In the genomic region with DNA sequence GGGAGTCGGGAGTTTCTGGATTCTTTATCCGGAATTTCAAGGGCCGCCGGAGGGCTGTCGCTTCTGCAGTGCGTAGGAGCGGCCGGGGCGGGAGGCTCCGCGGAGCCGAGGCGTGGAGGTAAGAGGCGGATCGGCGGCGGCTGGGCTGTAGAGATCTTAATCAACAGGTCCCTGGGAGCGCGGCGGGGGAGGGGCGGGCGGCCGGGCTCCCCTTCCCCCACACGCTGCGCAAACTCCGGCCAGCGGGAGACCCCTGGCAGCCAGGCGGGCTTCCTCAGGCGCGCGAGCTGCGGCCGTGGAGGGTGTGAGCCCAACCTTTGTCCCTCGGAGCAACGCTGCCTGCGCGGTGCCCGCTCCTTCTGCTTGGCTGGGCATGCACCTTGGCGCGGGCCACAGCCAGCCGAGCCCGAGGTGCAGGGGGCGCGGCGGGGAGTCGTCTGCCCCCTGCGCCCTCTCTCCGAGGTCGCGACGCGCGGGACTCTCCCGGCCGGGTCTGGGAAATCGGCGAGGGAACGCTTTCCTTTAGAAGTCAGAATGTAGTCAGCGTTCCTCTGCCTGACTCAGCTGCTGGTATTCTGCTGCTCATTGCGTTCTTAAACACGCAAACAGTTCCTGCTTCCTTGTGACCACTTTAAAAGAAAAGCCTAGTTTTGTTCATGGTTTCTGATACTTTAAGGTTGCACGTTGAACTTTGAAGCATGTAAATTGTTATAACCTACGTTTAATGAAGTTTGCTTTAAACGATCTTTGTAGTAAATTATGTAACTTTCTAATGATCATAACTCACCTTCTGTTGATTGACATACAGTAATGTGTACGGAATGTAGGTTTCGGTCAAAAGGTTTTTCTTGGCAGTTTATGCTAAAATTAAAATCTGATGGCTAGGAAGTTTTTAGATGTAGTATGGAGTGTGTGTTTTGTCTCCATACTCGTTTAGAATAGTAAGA, we compare ENCODE assay signal across 1 cellular context.
A peak's percentile ranks its signal among the peaks of the same experiment; 100 is the strongest.
TF ChIP-seq lines count a peak whose summit lies in the region.

A gene (plus strand): TSS at position 20 of the 947 bp plus-strand sequence. CDS start 37,736 bp downstream, outside the sequence.

TF ChIP-seq in HEK293, 187 proteins besides CTCF, POLR2A, EP300 and RAD21 (continued from another document):
- TF ChIP-seq, protein P1, sequence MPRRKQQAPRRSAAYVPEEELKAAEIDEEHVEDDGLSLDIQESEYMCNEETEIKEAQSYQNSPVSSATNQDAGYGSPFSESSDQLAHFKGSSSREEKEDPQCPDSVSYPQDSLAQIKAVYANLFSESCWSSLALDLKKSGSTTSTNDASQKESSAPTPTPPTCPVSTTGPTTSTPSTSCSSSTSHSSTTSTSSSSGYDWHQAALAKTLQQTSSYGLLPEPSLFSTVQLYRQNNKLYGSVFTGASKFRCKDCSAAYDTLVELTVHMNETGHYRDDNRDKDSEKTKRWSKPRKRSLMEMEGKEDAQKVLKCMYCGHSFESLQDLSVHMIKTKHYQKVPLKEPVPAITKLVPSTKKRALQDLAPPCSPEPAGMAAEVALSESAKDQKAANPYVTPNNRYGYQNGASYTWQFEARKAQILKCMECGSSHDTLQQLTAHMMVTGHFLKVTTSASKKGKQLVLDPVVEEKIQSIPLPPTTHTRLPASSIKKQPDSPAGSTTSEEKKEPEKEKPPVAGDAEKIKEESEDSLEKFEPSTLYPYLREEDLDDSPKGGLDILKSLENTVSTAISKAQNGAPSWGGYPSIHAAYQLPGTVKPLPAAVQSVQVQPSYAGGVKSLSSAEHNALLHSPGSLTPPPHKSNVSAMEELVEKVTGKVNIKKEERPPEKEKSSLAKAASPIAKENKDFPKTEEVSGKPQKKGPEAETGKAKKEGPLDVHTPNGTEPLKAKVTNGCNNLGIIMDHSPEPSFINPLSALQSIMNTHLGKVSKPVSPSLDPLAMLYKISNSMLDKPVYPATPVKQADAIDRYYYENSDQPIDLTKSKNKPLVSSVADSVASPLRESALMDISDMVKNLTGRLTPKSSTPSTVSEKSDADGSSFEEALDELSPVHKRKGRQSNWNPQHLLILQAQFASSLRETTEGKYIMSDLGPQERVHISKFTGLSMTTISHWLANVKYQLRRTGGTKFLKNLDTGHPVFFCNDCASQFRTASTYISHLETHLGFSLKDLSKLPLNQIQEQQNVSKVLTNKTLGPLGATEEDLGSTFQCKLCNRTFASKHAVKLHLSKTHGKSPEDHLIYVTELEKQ (tag by site-specific recombination; IDR thresholded peaks at IDR 0.05; ENCODE audit: borderline replicate concordance): no peak
- TF ChIP-seq, protein P2, sequence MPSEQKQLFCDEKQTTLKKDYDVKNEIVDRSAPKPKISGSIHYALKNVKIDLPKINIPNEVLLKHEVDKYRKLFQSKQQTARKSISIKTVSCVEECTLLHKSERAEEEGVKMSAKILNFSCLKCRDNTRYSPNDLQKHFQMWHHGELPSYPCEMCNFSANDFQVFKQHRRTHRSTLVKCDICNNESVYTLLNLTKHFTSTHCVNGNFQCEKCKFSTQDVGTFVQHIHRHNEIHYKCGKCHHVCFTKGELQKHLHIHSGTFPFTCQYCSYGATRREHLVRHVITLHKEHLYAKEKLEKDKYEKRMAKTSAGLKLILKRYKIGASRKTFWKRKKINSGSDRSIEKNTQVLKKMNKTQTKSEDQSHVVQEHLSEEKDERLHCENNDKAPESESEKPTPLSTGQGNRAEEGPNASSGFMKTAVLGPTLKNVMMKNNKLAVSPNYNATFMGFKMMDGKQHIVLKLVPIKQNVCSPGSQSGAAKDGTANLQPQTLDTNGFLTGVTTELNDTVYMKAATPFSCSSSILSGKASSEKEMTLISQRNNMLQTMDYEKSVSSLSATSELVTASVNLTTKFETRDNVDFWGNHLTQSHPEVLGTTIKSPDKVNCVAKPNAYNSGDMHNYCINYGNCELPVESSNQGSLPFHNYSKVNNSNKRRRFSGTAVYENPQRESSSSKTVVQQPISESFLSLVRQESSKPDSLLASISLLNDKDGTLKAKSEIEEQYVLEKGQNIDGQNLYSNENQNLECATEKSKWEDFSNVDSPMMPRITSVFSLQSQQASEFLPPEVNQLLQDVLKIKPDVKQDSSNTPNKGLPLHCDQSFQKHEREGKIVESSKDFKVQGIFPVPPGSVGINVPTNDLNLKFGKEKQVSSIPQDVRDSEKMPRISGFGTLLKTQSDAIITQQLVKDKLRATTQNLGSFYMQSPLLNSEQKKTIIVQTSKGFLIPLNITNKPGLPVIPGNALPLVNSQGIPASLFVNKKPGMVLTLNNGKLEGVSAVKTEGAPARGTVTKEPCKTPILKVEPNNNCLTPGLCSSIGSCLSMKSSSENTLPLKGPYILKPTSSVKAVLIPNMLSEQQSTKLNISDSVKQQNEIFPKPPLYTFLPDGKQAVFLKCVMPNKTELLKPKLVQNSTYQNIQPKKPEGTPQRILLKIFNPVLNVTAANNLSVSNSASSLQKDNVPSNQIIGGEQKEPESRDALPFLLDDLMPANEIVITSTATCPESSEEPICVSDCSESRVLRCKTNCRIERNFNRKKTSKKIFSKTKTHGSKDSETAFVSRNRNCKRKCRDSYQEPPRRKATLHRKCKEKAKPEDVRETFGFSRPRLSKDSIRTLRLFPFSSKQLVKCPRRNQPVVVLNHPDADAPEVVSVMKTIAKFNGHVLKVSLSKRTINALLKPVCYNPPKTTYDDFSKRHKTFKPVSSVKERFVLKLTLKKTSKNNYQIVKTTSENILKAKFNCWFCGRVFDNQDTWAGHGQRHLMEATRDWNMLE (tag by site-specific recombination; conservative IDR thresholded peaks at IDR 0.05; ENCODE audit: low read depth): no peak
- TF ChIP-seq, protein P3, sequence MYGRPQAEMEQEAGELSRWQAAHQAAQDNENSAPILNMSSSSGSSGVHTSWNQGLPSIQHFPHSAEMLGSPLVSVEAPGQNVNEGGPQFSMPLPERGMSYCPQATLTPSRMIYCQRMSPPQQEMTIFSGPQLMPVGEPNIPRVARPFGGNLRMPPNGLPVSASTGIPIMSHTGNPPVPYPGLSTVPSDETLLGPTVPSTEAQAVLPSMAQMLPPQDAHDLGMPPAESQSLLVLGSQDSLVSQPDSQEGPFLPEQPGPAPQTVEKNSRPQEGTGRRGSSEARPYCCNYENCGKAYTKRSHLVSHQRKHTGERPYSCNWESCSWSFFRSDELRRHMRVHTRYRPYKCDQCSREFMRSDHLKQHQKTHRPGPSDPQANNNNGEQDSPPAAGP (tag by site-specific recombination; IDR thresholded peaks at IDR 0.05): peak; percentile 54; the same call in 1 of the 2 replicates
- TF ChIP-seq SCRT2 (tag by site-specific recombination; IDR thresholded peaks at IDR 0.05) (peak; percentile 99), ZNF747 (tag by site-specific recombination; IDR thresholded peaks at IDR 0.05) (no peak), ZNF791 (tag by site-specific recombination; IDR thresholded peaks at IDR 0.05) (no peak), ZNF133 (tag by site-specific recombination; IDR thresholded peaks at IDR 0.05) (no peak), ZNF621 (tag by site-specific recombination; IDR thresholded peaks at IDR 0.05) (no peak), ZNF514 (tag by site-specific recombination; IDR thresholded peaks at IDR 0.05) (no peak), TCF7L2 (IDR thresholded peaks at IDR 0.05; ENCODE audit: borderline replicate concordance, low read depth, low read length) (no peak), ZNF623 (tag by site-specific recombination; IDR thresholded peaks at IDR 0.05) (no peak), ZNF433 (tag by site-specific recombination; IDR thresholded peaks at IDR 0.05; ENCODE audit: low read depth) (no peak), ZNF544 (tag by site-specific recombination; IDR thresholded peaks at IDR 0.05) (no peak)
- TF ChIP-seq, protein P4, sequence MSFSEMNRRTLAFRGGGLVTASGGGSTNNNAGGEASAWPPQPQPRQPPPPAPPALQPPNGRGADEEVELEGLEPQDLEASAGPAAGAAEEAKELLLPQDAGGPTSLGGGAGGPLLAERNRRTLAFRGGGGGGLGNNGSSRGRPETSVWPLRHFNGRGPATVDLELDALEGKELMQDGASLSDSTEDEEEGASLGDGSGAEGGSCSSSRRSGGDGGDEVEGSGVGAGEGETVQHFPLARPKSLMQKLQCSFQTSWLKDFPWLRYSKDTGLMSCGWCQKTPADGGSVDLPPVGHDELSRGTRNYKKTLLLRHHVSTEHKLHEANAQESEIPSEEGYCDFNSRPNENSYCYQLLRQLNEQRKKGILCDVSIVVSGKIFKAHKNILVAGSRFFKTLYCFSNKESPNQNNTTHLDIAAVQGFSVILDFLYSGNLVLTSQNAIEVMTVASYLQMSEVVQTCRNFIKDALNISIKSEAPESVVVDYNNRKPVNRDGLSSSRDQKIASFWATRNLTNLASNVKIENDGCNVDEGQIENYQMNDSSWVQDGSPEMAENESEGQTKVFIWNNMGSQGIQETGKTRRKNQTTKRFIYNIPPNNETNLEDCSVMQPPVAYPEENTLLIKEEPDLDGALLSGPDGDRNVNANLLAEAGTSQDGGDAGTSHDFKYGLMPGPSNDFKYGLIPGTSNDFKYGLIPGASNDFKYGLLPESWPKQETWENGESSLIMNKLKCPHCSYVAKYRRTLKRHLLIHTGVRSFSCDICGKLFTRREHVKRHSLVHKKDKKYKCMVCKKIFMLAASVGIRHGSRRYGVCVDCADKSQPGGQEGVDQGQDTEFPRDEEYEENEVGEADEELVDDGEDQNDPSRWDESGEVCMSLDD (tag by site-specific recombination; IDR thresholded peaks at IDR 0.05): peak; percentile 55
- TF ChIP-seq, protein P5, sequence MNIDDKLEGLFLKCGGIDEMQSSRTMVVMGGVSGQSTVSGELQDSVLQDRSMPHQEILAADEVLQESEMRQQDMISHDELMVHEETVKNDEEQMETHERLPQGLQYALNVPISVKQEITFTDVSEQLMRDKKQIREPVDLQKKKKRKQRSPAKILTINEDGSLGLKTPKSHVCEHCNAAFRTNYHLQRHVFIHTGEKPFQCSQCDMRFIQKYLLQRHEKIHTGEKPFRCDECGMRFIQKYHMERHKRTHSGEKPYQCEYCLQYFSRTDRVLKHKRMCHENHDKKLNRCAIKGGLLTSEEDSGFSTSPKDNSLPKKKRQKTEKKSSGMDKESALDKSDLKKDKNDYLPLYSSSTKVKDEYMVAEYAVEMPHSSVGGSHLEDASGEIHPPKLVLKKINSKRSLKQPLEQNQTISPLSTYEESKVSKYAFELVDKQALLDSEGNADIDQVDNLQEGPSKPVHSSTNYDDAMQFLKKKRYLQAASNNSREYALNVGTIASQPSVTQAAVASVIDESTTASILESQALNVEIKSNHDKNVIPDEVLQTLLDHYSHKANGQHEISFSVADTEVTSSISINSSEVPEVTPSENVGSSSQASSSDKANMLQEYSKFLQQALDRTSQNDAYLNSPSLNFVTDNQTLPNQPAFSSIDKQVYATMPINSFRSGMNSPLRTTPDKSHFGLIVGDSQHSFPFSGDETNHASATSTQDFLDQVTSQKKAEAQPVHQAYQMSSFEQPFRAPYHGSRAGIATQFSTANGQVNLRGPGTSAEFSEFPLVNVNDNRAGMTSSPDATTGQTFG (tag by site-specific recombination; IDR thresholded peaks at IDR 0.05; ENCODE audit: borderline replicate concordance): no peak
